ENCODE assay signal across 1 cellular context in genomic region chr3:126985143-126985985, GRCh38.
TF ChIP-seq lines count a peak whose summit lies in the region.

No MANE protein-coding gene starts in this region.

TF ChIP-seq in H1, 55 proteins besides CTCF, POLR2A, EP300 and RAD21 (continued from another document):
- no peak for TF ChIP-seq YY1 (IDR thresholded peaks at IDR 0.05; ENCODE audit: low read depth, low read length)
- no peak for TF ChIP-seq FOSL1 (IDR thresholded peaks at IDR 0.05; ENCODE audit: insufficient read depth, low read depth, low read length)
- TF ChIP-seq E2F6 (IDR thresholded peaks at IDR 0.05), result no peak
- no peak for TF ChIP-seq USF2 (IDR thresholded peaks at IDR 0.05; ENCODE audit: low read length)
- no peak for TF ChIP-seq BRCA1 (IDR thresholded peaks at IDR 0.05; ENCODE audit: low read depth, low read length)
